ENCODE assay signal across 10 cellular contexts in the genomic region with DNA sequence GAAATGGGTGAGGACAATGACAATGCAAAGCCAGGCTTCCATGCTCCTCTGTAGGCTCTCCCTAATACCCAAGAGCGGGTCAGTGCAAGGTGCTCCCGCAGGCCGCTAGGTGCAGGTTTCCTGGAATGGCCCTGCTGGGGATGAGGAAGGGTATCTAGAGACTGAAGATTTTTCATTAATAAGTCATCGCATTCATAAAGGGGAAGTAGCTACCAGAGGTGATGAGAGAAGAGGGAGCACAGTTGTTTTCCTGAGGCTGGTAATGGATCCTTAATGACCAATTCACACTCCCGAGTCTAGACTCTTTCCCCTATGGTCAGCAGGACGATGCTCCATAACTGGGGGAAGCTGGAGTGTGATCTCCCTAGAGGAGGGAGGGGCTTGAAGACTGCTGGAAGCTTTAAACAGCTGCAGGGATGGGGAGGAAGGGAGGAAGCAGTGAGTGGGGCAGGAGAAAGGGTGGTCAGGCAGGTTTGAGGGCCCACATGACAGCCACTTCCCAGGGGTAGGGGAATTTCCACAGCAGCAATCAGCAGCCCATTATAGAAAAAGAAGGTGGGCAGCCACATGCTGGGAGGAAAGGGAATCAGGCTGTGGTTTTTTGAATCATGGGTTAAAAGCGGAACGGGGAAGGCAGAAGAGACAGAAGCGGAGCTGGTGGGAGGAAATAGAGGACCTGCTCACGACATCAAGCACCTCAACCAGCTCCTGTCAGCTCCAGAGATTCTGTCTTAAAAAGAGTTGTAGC. TPM values are rescaled to one million over a fixed set of nuclear protein-coding genes. Genes with fewer than 3 reads are reported as not detected.
A peak's percentile ranks its signal among the peaks of the same experiment; 100 is the strongest.
DNase-seq lines count a peak whose midpoint lies in the region; ATAC-seq and TF ChIP-seq lines count a peak whose summit lies in the region.
"Had no signal": no experiment of that assay in that cellular context is flagged by ENCODE, and none has a peak within 500 bp of the region (broad histone marks: within the 10 kb centered on the region; RNA-seq: fewer than 3 reads in every experiment).

No MANE protein-coding gene starts in this region.

- H2BK12ac ChIP-seq in neuronal stem cell (ENCODE audit: low read length), result no peak overlapping the region
- no peak overlapping the region for H2BK12ac ChIP-seq in mesenchymal stem cell (ENCODE audit: low read length in 2 of 2)

- H3K36me3 Mint-ChIP-seq in WTC11, result no peaks in the 10 kb centered on the region

- H3K4ac ChIP-seq in neuronal stem cell (ENCODE audit: low read length) (no peak overlapping the region), mesenchymal stem cell (ENCODE audit: low read depth in 1 of 2, low read length in 2 of 2) (no peak overlapping the region)

- in situ Hi-C loops in GM13977 (cut with MboI; ENCODE audit: low pct_unique_long_range_greater_than_20kb, low sequenced_read_pairs, unreplicated experiment), result no loop called here

- H3K27me3 ChIP-seq in neuronal stem cell (ENCODE audit: control insufficient read depth in 3 of 3, insufficient read depth in 3 of 3, low read depth in 1 of 3, low read length in 3 of 3), result no peaks in the 10 kb centered on the region
- H3K27me3 ChIP-seq in BE2C, result no peaks in the 10 kb centered on the region
- H3K27me3 ChIP-seq in mesenchymal stem cell (ENCODE audit: control insufficient read depth in 1 of 2, insufficient read depth in 1 of 2, low read length in 2 of 2), result peaks cover 0 to 65% of the 10 kb centered on the region in 2 experiments

- H3K4me1 Mint-ChIP-seq in WTC11, result peaks cover 11% of the 10 kb centered on the region

- H3K4me1 ChIP-seq in neuronal stem cell (ENCODE audit: control insufficient read depth in 2 of 2, insufficient read depth in 1 of 2, low read depth in 1 of 2, low read length in 2 of 2) (no peaks in the 10 kb centered on the region), BE2C (no peaks in the 10 kb centered on the region), mesenchymal stem cell (ENCODE audit: control insufficient read depth, insufficient read depth, low read depth, low read length) (no peaks in the 10 kb centered on the region)

- no CpG with 5 or more reads among the region's 10 CpGs for WGBS in neuronal stem cell (ENCODE audit: extremely low coverage in 2 of 2, insufficient read length in 2 of 2, insufficient replicate concordance in 1 of 2), 2 donors
- WGBS in mesenchymal stem cell, result 74% methylated on average over 5 of the region's 10 CpGs

- H3K27ac ChIP-seq in neuronal stem cell (replicated peaks; ENCODE audit: low read length), result no peak overlapping the region
- no peak overlapping the region for H3K27ac ChIP-seq in mesenchymal stem cell (ENCODE audit: low read length, poor library complexity, severe bottlenecking)
- H3K27ac ChIP-seq: epithelial cell of prostate had no signal

- H2BK120ac ChIP-seq in neuronal stem cell (ENCODE audit: low read depth, low read length) (no peak overlapping the region), mesenchymal stem cell (ENCODE audit: low read depth, low read length) (no peak overlapping the region)

- H3K4me3 ChIP-seq in neuronal stem cell (ENCODE audit: low read length in 2 of 2), result no peak overlapping the region
- no peak overlapping the region for H3K4me3 ChIP-seq in BE2C (ENCODE audit: low read depth, low read length)
- H3K4me3 ChIP-seq in mesenchymal stem cell (ENCODE audit: insufficient read depth in 1 of 2, low read depth in 1 of 2, low read length in 2 of 2), result no peak overlapping the region

- no peak overlapping the region for H3K9ac ChIP-seq in neuronal stem cell (ENCODE audit: low read depth, low read length, poor library complexity)
- H3K9ac ChIP-seq in mesenchymal stem cell (ENCODE audit: low read length), result no peak overlapping the region

- DNase-seq in GM13977 (ENCODE audit: low spot score) (peak; percentile 33), WTC11 (ENCODE audit: low spot score) (no peak), neuronal stem cell (ENCODE audit: low spot score) (no peak), NCI-H510A treated with DMSO at 0.1 percent for 48 hours (lab: John Stamatoyannopoulos, UW) (no peak), BE2C (no peak), mesenchymal stem cell (no peak), NCI-H1105 (lab: John Stamatoyannopoulos, UW) (no peak)

- H3K79me1 ChIP-seq in neuronal stem cell (ENCODE audit: low read depth, low read length) (no peaks in the 10 kb centered on the region), mesenchymal stem cell (replicated peaks; ENCODE audit: low read length, poor library complexity, severe bottlenecking) (no peaks in the 10 kb centered on the region)

- H3K27ac Mint-ChIP-seq in WTC11, result no peak overlapping the region

- POLR2A ChIA-PET in WTC11 (lab: Charles Lee), result no interaction called here

- no peak overlapping the region for H2AK5ac ChIP-seq in neuronal stem cell (ENCODE audit: low read depth, low read length)
- no peak overlapping the region for H2AK5ac ChIP-seq in mesenchymal stem cell (ENCODE audit: low read length, severe bottlenecking)

- H3K4me2 ChIP-seq in neuronal stem cell (ENCODE audit: insufficient read depth, low read length, poor library complexity, severe bottlenecking) (no peak overlapping the region), mesenchymal stem cell (ENCODE audit: low read length, poor library complexity, severe bottlenecking) (no peak overlapping the region)

- H4K8ac ChIP-seq in neuronal stem cell (ENCODE audit: low read depth, low read length) (no peak overlapping the region), mesenchymal stem cell (ENCODE audit: low read length) (no peak overlapping the region)

- H3K18ac ChIP-seq in neuronal stem cell (ENCODE audit: low read length) (no peak overlapping the region), mesenchymal stem cell (ENCODE audit: low read depth in 1 of 2, low read length in 2 of 2) (no peak overlapping the region)

- no peaks in the 10 kb centered on the region for H3K36me3 ChIP-seq in neuronal stem cell (replicated peaks in 1 of 2; ENCODE audit: control insufficient read depth in 2 of 2, insufficient read depth in 2 of 2, low read length in 2 of 2)
- no peaks in the 10 kb centered on the region for H3K36me3 ChIP-seq in BE2C
- no peaks in the 10 kb centered on the region for H3K36me3 ChIP-seq in mesenchymal stem cell (ENCODE audit: control insufficient read depth in 1 of 2, insufficient read depth in 2 of 2, low read depth in 1 of 2, low read length in 2 of 2)

- no peaks in the 10 kb centered on the region for H3K27me3 Mint-ChIP-seq in WTC11 (ENCODE audit: low read depth)

- H3K9me3 Mint-ChIP-seq in WTC11, result no peaks in the 10 kb centered on the region

- H3K23ac ChIP-seq in neuronal stem cell (ENCODE audit: low read depth, low read length, poor library complexity) (no peak overlapping the region), mesenchymal stem cell (ENCODE audit: low read length in 2 of 2) (no peak overlapping the region)

- H2BK15ac ChIP-seq in neuronal stem cell (ENCODE audit: low read length) (no peak overlapping the region), mesenchymal stem cell (ENCODE audit: low read depth, poor library complexity, severe bottlenecking) (no peak overlapping the region)

- no peak for TF ChIP-seq CTCF in GM13977 (IDR thresholded peaks at IDR 0.05; ENCODE audit: extremely low read depth, insufficient read depth, missing control alignments)
- no peak for TF ChIP-seq CTCF in WTC11 (IDR thresholded peaks at IDR 0.05)
- TF ChIP-seq CTCF in BE2C (IDR thresholded peaks at IDR 0.05; ENCODE audit: low read depth, low read length), result no peak

- ATAC-seq in HG02870 (IDR thresholded peaks at IDR 0.05; ENCODE audit: unreplicated experiment), result peak; percentile 58
- ATAC-seq in WTC11, result peak; percentile 48; the same call in 1 of the 2 replicates

- no peaks in the 10 kb centered on the region for H3K9me3 ChIP-seq in neuronal stem cell (replicated peaks in 1 of 2; ENCODE audit: control insufficient read depth in 2 of 2, insufficient read depth in 1 of 2, low read depth in 1 of 2, low read length in 2 of 2)
- H3K9me3 ChIP-seq in BE2C, result no peaks in the 10 kb centered on the region
- no peaks in the 10 kb centered on the region for H3K9me3 ChIP-seq in mesenchymal stem cell (ENCODE audit: control insufficient read depth, low read length)

- H4K91ac ChIP-seq in neuronal stem cell (ENCODE audit: low read depth, low read length, poor library complexity) (no peak overlapping the region), mesenchymal stem cell (ENCODE audit: low read length) (no peak overlapping the region)

- H3K4me3 Mint-ChIP-seq in WTC11, result peak overlapping the region; percentile 24; the same call in 1 of the 2 replicates

- no peak overlapping the region for H2BK5ac ChIP-seq in neuronal stem cell (ENCODE audit: low read length)
- H2BK5ac ChIP-seq in mesenchymal stem cell (ENCODE audit: low read depth, low read length, poor library complexity, severe bottlenecking), result no peak overlapping the region

- peak overlapping the region; percentile 53 for H2AFZ ChIP-seq in neuronal stem cell (ENCODE audit: low read length)
- H2AFZ ChIP-seq in mesenchymal stem cell (ENCODE audit: low read depth, low read length), result no peak overlapping the region

- H3K14ac ChIP-seq in neuronal stem cell (ENCODE audit: low read length) (no peak overlapping the region), mesenchymal stem cell (ENCODE audit: low read length in 2 of 2) (no peak overlapping the region)

- CTCF ChIA-PET in WTC11 (lab: Charles Lee), result interaction anchor here (1.0 kb wide), 1 partner anchor 31 kb away, joined by 3 read pairs; no protein-coding TSS in a partner anchor

TF ChIP-seq in WTC11, 78 proteins besides CTCF, POLR2A, EP300 and RAD21 (continues in another document):
- TF ChIP-seq, protein P1, sequence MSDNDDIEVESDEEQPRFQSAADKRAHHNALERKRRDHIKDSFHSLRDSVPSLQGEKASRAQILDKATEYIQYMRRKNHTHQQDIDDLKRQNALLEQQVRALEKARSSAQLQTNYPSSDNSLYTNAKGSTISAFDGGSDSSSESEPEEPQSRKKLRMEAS (CRISPR knock-in tag; IDR thresholded peaks at IDR 0.05), result no peak
- no peak for TF ChIP-seq GTF2I (CRISPR knock-in tag; conservative IDR thresholded peaks at IDR 0.05)
- TF ChIP-seq ETV6 (CRISPR knock-in tag; IDR thresholded peaks at IDR 0.05), result no peak

RNA-seq across cellular contexts. Expression of a gene that starts 10.2 kb away (rescaled TPM):
- 78.3 to 90.8 TPM (median 78.7 TPM) in 3 replicates for total RNA-seq in WTC11 (2021)
- 32.3 TPM for polyA plus RNA-seq in neuronal stem cell (2013, experiment 1 of 2)
- 32.4 TPM for polyA plus RNA-seq in neuronal stem cell (2013, experiment 2 of 2)
- 150 TPM for polyA plus RNA-seq in BE2C (2012; ENCODE audit: insufficient read depth, insufficient read length, low read depth)
- 124 TPM for polyA plus RNA-seq in mesenchymal stem cell (2013, experiment 1 of 2)
- 132 TPM for polyA plus RNA-seq in mesenchymal stem cell (2013, experiment 2 of 2)

RNA-seq across cellular contexts. Expression of a gene that starts 52.7 kb away (rescaled TPM):
- total RNA-seq in WTC11 (2021), result not detected in 3 replicates
- polyA plus RNA-seq in neuronal stem cell (2013, experiment 1 of 2), result not detected
- polyA plus RNA-seq in neuronal stem cell (2013, experiment 2 of 2), result not detected
- polyA plus RNA-seq in BE2C (2012; ENCODE audit: insufficient read depth, insufficient read length, low read depth), result not detected
- polyA plus RNA-seq in mesenchymal stem cell (2013, experiment 1 of 2), result not detected
- polyA plus RNA-seq in mesenchymal stem cell (2013, experiment 2 of 2), result not detected
- total RNA-seq: activated CD8-positive, alpha-beta memory T cell treated with anti-CD3 and anti-CD28 coated beads for 36 hours had no signal
